ENCODE assay signal across 2 cellular contexts in the genomic region with DNA sequence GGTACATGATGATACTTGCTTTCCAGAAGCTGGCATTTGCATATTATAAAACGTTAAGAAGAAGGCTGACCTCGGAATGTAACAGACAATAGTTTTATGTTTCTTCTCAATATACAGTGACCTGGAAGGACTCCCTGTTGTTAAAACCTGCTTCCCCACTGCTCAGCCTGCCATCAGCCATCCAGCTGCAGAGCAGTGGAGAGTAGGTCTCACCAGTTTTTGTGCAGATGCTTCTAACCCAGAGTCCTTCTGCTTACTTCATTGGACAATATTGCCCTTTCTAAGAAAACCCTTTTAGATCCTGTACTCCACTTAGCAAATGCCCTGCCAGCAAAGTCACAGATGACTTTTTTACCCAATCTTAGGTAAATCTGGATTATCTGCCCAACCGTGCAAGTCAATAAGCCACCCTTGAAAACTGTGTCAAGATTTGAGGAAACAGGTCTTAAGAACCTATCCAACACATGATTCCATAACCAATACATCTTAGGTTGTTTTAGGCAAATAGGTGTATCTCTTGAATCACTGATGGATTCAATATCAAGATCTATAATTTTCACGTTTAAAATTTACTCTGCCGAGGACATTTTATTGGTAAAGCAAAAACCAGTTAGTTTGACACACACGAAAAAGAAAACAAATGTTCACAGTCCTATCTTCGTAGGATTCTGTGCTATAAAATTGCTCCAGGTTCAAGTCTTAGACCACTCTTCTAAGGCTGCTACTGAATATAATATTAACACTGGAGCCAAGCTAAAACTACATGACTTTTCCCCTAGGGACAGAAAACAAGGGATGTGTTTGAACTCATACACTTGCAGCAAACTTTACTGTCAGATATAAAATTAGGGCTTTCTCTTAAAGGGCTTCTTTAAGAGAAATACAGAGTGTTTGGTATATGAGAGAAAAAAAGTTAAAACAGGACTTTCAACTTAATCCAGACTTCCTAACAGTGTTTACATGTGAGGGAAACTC.
A peak's percentile ranks its signal among the peaks of the same experiment; 100 is the strongest.
TF ChIP-seq lines count a peak whose summit lies in the region.

No MANE protein-coding gene starts in this region.

TF ChIP-seq in A549, 52 proteins besides CTCF, POLR2A, EP300 and RAD21:
- TF ChIP-seq HOXA7 (CRISPR knock-in tag; IDR thresholded peaks at IDR 0.05), result peak; percentile 81
- peak; percentile 86; the same call in 1 of the 2 replicates for TF ChIP-seq TFCP2L1 (CRISPR knock-in tag; IDR thresholded peaks at IDR 0.05)
- peak; percentile 84 for TF ChIP-seq POLR2AphosphoS2 (conservative IDR thresholded peaks at IDR 0.05; ENCODE audit: low read length)
- TF ChIP-seq RARB (CRISPR knock-in tag; IDR thresholded peaks at IDR 0.05), result peak; percentile 39; the same call in 1 of the 2 replicates
- TF ChIP-seq PHF8 (IDR thresholded peaks at IDR 0.05; ENCODE audit: borderline replicate concordance, low read depth), result no peak
- peak; percentile 90; the same call in 1 of the 2 replicates for TF ChIP-seq TP53 (CRISPR knock-in tag; IDR thresholded peaks at IDR 0.05)
- 0 out of 2 replicates have a peak, but pooled peaks have one; percentile 10 for TF ChIP-seq ZSCAN20 (CRISPR knock-in tag; IDR thresholded peaks at IDR 0.05)
- peak; percentile 2 to 25; a peak in 2 of 5 replicates for TF ChIP-seq JUN (IDR thresholded peaks at IDR 0.05)
- TF ChIP-seq FOSB (CRISPR knock-in tag; IDR thresholded peaks at IDR 0.05), result peak; percentile 85
- TF ChIP-seq MYC (IDR thresholded peaks at IDR 0.05; ENCODE audit: borderline replicate concordance, low read length), result no peak
- TF ChIP-seq HOXB13 (CRISPR knock-in tag; IDR thresholded peaks at IDR 0.05; ENCODE audit: low read depth), result 0 out of 2 replicates have a peak, but pooled peaks have one; percentile 5

TF ChIP-seq in HCT116, 20 proteins besides CTCF, POLR2A, EP300 and RAD21:
- TF ChIP-seq JUND (IDR thresholded peaks at IDR 0.05) (peak; percentile 22; the same call in 1 of the 2 replicates), ZNF274 (IDR thresholded peaks at IDR 0.05; ENCODE audit: low read depth, low read length) (no peak), ATF3 (IDR thresholded peaks at IDR 0.05) (no peak), POLR2AphosphoS5 (IDR thresholded peaks at IDR 0.05; ENCODE audit: low read depth, low read length) (peak; percentile 51), CEBPB (IDR thresholded peaks at IDR 0.05; ENCODE audit: low read depth) (no peak), EZH2phosphoT487 (IDR thresholded peaks at IDR 0.05; ENCODE audit: borderline replicate concordance) (no peak), SP1 (IDR thresholded peaks at IDR 0.05; ENCODE audit: low read depth) (peak; percentile 9), CBX3 (IDR thresholded peaks at IDR 0.05; ENCODE audit: low read depth) (no peak), REST (IDR thresholded peaks at IDR 0.05; ENCODE audit: low read depth) (no peak), ELF1 (IDR thresholded peaks at IDR 0.05; ENCODE audit: borderline replicate concordance, low read depth) (no peak)
